In genomic region chr7:111232249-111233084, GRCh38 we compare ENCODE assay signal across 10 cellular contexts.
DNase-seq lines count a peak whose midpoint lies in the region; ATAC-seq and TF ChIP-seq lines count a peak whose summit lies in the region.
"Had no signal": no experiment of that assay in that cellular context is flagged by ENCODE, and none has a peak within 500 bp of the region (broad histone marks: within the 10 kb centered on the region; RNA-seq: fewer than 3 reads in every experiment).

No MANE protein-coding gene starts in this region.

- CTCF ChIA-PET in SK-N-SH (lab: Yijun Ruan, JAX) = interaction anchor here (0.6 kb wide), 1 partner anchor 721 kb away, joined by 3 read pairs; no protein-coding TSS in a partner anchor

- peaks cover 14% of the 10 kb centered on the region for H3F3A ChIP-seq in SK-N-SH (replicated peaks; ENCODE audit: insufficient read depth)

- TF ChIP-seq CTCF in SK-N-SH (IDR thresholded peaks at IDR 0.05) (no peak), osteoblast (IDR thresholded peaks at IDR 0.05; ENCODE audit: extremely low read depth, low read depth, low read length) (no peak), coronary artery (IDR thresholded peaks at IDR 0.05) (no peak), esophagus squamous epithelium (IDR thresholded peaks at IDR 0.05) (no peak)

- H2AFZ ChIP-seq in SK-N-SH (ENCODE audit: low read depth) (no peak overlapping the region), osteoblast (ENCODE audit: low read length) (peak overlapping the region; percentile 22)

- WGBS in SK-N-SH (ENCODE audit: low lambda C conversion rate) = 55% methylated on average over 3 of the region's 3 CpGs
- 59% methylated on average over 3 of the region's 3 CpGs for WGBS in esophagus squamous epithelium, 2 donors

- H3K27ac ChIP-seq in SK-N-SH (ENCODE audit: low read depth in 2 of 2, low read length in 1 of 2) (peak overlapping the region; percentile 39 to 48; a peak in 3 of 4 replicates), osteoblast (ENCODE audit: low read depth, low read length) (peak overlapping the region; percentile 34), coronary artery (no peak overlapping the region), esophagus squamous epithelium (no peak overlapping the region)

- H3K79me2 ChIP-seq in SK-N-SH (ENCODE audit: insufficient read depth) (no peaks in the 10 kb centered on the region), osteoblast (ENCODE audit: insufficient read depth, low read length) (no peaks in the 10 kb centered on the region)

- H3K4me3 ChIP-seq in SK-N-SH (ENCODE audit: low read depth in 2 of 2, low read length in 1 of 2) (no peak overlapping the region), osteoblast (ENCODE audit: insufficient read depth, low read length) (no peak overlapping the region), coronary artery (no peak overlapping the region), H7 (ENCODE audit: insufficient read depth, low read depth, low read length) (no peak overlapping the region), esophagus squamous epithelium (no peak overlapping the region)

- ATAC-seq in GM19023 (IDR thresholded peaks at IDR 0.05; ENCODE audit: unreplicated experiment) = peak; percentile 55
- peak; percentile 95 for ATAC-seq in HG02884 (IDR thresholded peaks at IDR 0.05; ENCODE audit: unreplicated experiment)
- no peak for ATAC-seq in left lobe of liver

- no peak for TF ChIP-seq RAD21 in SK-N-SH (IDR thresholded peaks at IDR 0.05; ENCODE audit: low read length)

- H3K4me2 ChIP-seq in SK-N-SH = peak overlapping the region; percentile 1; the same call in 1 of the 2 replicates
- H3K4me2 ChIP-seq in osteoblast (ENCODE audit: insufficient read depth, low read length) = peak overlapping the region; percentile 53

- H3K9ac ChIP-seq in SK-N-SH = no peak overlapping the region

- H3K4me1 ChIP-seq in SK-N-SH (ENCODE audit: control insufficient read depth in 1 of 2, insufficient read depth in 2 of 2, low read depth in 1 of 2, low read length in 1 of 2) = peaks cover 0 to 4% of the 10 kb centered on the region in 2 experiments; a peak in 2 of 4 replicates
- peaks cover 10% of the 10 kb centered on the region for H3K4me1 ChIP-seq in osteoblast (ENCODE audit: insufficient read depth, low read length)
- H3K4me1 ChIP-seq in esophagus squamous epithelium = no peaks in the 10 kb centered on the region

- TF ChIP-seq POLR2A in esophagus squamous epithelium (IDR thresholded peaks at IDR 0.05) = no peak

- no peak for DNase-seq in SK-N-SH
- DNase-seq in osteoblast (ENCODE audit: insufficient read length, low spot score, missing footprints) = no peak
- DNase-seq in coronary artery (ENCODE audit: low spot score) = no peak
- DNase-seq in H7 = no peak
- no peak for DNase-seq in left lobe of liver (ENCODE audit: low spot score)
- DNase-seq in esophagus squamous epithelium (lab: John Stamatoyannopoulos, UW) = no peak
- DNase-seq: erythroblast, NCI-H69 had no signal

- H3K9me3 ChIP-seq in SK-N-SH (0 out of 2 replicates have a peak, but pooled peaks cover 5% of the 10 kb centered on the region), osteoblast (ENCODE audit: low read depth, low read length) (no peaks in the 10 kb centered on the region), esophagus squamous epithelium (no peaks in the 10 kb centered on the region)

- H3K36me3 ChIP-seq in SK-N-SH (replicated peaks in 1 of 2; ENCODE audit: control insufficient read depth in 1 of 2, insufficient read depth in 2 of 2, low read length in 1 of 2) = peaks cover 0 to 4% of the 10 kb centered on the region in 2 experiments
- no peaks in the 10 kb centered on the region for H3K36me3 ChIP-seq in osteoblast (ENCODE audit: insufficient read depth, low read length)
- H3K36me3 ChIP-seq in H7 (replicated peaks; ENCODE audit: control insufficient read depth, insufficient read depth, low read length) = no peaks in the 10 kb centered on the region
- no peaks in the 10 kb centered on the region for H3K36me3 ChIP-seq in esophagus squamous epithelium

- intact Hi-C loops in esophagus squamous epithelium (cut with DNase I) = no loop called here

- TF ChIP-seq EP300 in SK-N-SH (IDR thresholded peaks at IDR 0.05; ENCODE audit: borderline replicate concordance in 1 of 2, low read depth in 1 of 2, low read length in 1 of 2) = peak in 1 of 2 experiments; percentile 73; a peak in 1 of 4 replicates

- H3K27me3 ChIP-seq in SK-N-SH (ENCODE audit: insufficient read depth) (no peaks in the 10 kb centered on the region), osteoblast (ENCODE audit: insufficient read depth, low read length) (no peaks in the 10 kb centered on the region), H7 (ENCODE audit: control insufficient read depth, insufficient read depth, low read length) (no peaks in the 10 kb centered on the region), esophagus squamous epithelium (no peaks in the 10 kb centered on the region)

- no peaks in the 10 kb centered on the region for H3K9me2 ChIP-seq in SK-N-SH

- H4K20me1 ChIP-seq in SK-N-SH (ENCODE audit: insufficient read depth) (no peaks in the 10 kb centered on the region), osteoblast (ENCODE audit: insufficient read depth, low read length) (no peaks in the 10 kb centered on the region)

- POLR2A ChIA-PET in SK-N-SH (lab: Yijun Ruan, JAX) = no interaction called here

TF ChIP-seq in SK-N-SH, 30 proteins besides CTCF, POLR2A, EP300 and RAD21 (continues in another document):
- TF ChIP-seq ELF1 (IDR thresholded peaks at IDR 0.05) (no peak), JUND (IDR thresholded peaks at IDR 0.05) (peak; percentile 93), POLR2AphosphoS5 (IDR thresholded peaks at IDR 0.05; ENCODE audit: low read depth, low read length) (no peak), MXI1 (IDR thresholded peaks at IDR 0.05; ENCODE audit: low read depth, low read length) (no peak), MEF2A (IDR thresholded peaks at IDR 0.05; ENCODE audit: borderline replicate concordance, low read depth) (no peak), RXRA (IDR thresholded peaks at IDR 0.05; ENCODE audit: borderline replicate concordance, low read depth) (peak; percentile 25; the same call in 1 of the 2 replicates), RCOR1 (IDR thresholded peaks at IDR 0.05; ENCODE audit: low read length) (no peak), FOSL2 (IDR thresholded peaks at IDR 0.05; ENCODE audit: borderline replicate concordance, low read depth) (peak; percentile 94), TCF12 (IDR thresholded peaks at IDR 0.05) (peak; percentile 67), PBX3 (IDR thresholded peaks at IDR 0.05) (peak; percentile 30; the same call in 1 of the 2 replicates), SMC3 (IDR thresholded peaks at IDR 0.05; ENCODE audit: low read depth, low read length) (no peak), FOXJ3 (CRISPR knock-in tag; IDR thresholded peaks at IDR 0.05) (no peak), EZH2phosphoT487 (IDR thresholded peaks at IDR 0.05; ENCODE audit: borderline replicate concordance, low read depth) (no peak), GABPA (IDR thresholded peaks at IDR 0.05; ENCODE audit: low read depth) (no peak), TEAD4 (IDR thresholded peaks at IDR 0.05; ENCODE audit: borderline replicate concordance, insufficient read depth) (peak; percentile 67; the same call in 1 of the 2 replicates), GATA2 (CRISPR knock-in tag; IDR thresholded peaks at IDR 0.05) (no peak), IRF3 (IDR thresholded peaks at IDR 0.05; ENCODE audit: low read depth, low read length) (no peak), REST (IDR thresholded peaks at IDR 0.05; ENCODE audit: low read depth, low read length) (no peak), RFX5 (IDR thresholded peaks at IDR 0.05; ENCODE audit: low read length) (no peak)

Comparison
In these comparisons a context has a peak if more than half of its experiments do, and no peak if none do; other contexts are left out.
1. H3K27ac ChIP-seq: peak in SK-N-SH (2 of 2) and osteoblast (single experiment); none in coronary artery (0 of 2) and esophagus squamous epithelium (0 of 4).